10 cellular contexts compared by ENCODE assay signal in genomic region chr16:2971134-2971984, GRCh38. TPM values are rescaled to one million over a fixed set of nuclear protein-coding genes. Genes with fewer than 3 reads are reported as not detected.
DNase-seq lines count a peak whose midpoint lies in the region; ATAC-seq and TF ChIP-seq lines count a peak whose summit lies in the region.
"Had no signal": no experiment of that assay in that cellular context is flagged by ENCODE, and none has a peak within 500 bp of the region (broad histone marks: within the 10 kb centered on the region; RNA-seq: fewer than 3 reads in every experiment).

No MANE protein-coding gene starts in this region.

- H3K27me3 ChIP-seq in Panc1 (ENCODE audit: control insufficient read depth, insufficient read depth, low read length): no peaks in the 10 kb centered on the region

- H3K36me3 ChIP-seq in Panc1 (ENCODE audit: control insufficient read depth, insufficient read depth, low read length): no peaks in the 10 kb centered on the region

- POLR2A ChIA-PET in Panc1 (lab: Charles Lee): no interaction called here

- peak overlapping the region; percentile 69 to 70; a peak in 2 of 4 replicates for H3K4me3 ChIP-seq in Panc1 (ENCODE audit: low read depth in 2 of 2, low read length in 2 of 2)

- in situ Hi-C loops in Panc1 (cut with HindIII; ENCODE audit: low pct_unique_long_range_greater_than_20kb, low sequenced_read_pairs): no loop called here

- intact Hi-C loops in Panc1 (cut with micrococcal nuclease; ENCODE audit: unreplicated experiment): no loop called here

- peaks cover 48% of the 10 kb centered on the region for H3K4me1 ChIP-seq in Panc1 (ENCODE audit: control insufficient read depth, insufficient read depth, low read length)

- no peaks in the 10 kb centered on the region for H3K9me3 ChIP-seq in Panc1 (ENCODE audit: control insufficient read depth, insufficient read depth, low read depth, low read length)

- DNase-seq in activated naive CD4-positive, alpha-beta T cell treated with anti-CD3 and anti-CD28 coated beads, Interleukin-2, amount 10 ng/mL, durations not matched to agents 7 days and 5 days: no peak
- no peak for DNase-seq in activated naive CD4-positive, alpha-beta T cell treated with anti-CD3 and anti-CD28 coated beads, Interleukin-2, amount 50 U/mL, for 16 hours
- DNase-seq in Panc1 (ENCODE audit: low read depth, low spot score) (no peak), endothelial cell (ENCODE audit: low spot score) (no peak), AG20443 (ENCODE audit: low spot score) (no peak), GOT3 (lab: John Stamatoyannopoulos, UW) (no peak), putamen (ENCODE audit: low spot score) (no peak)
- no peak for DNase-seq in stimulated activated naive B cell treated with anti-CD40 and anti-IgM and Interleukin-4, amounts not matched to agents 10 μg/mL and 1 μg/mL and 100 μg/mL, for 72 hours
- DNase-seq: effector memory CD4-positive, alpha-beta T cell; NCI-H187 treated with DMSO at 0.1 percent for 48 hours had no signal

- no peak for TF ChIP-seq CTCF in Panc1 (IDR thresholded peaks at IDR 0.05)
- no peak for TF ChIP-seq CTCF in endothelial cell (IDR thresholded peaks at IDR 0.05; ENCODE audit: unreplicated experiment)

- ATAC-seq in Panc1: no peak
- no peak for ATAC-seq in stimulated activated naive B cell treated with anti-CD40 and anti-IgM and Interleukin-4, amounts not matched to agents 10 μg/mL and 1 μg/mL and 100 μg/mL, for 72 hours (replicated peaks)

- no peaks in the 10 kb centered on the region for H3K9me3 Mint-ChIP-seq in activated naive CD4-positive, alpha-beta T cell treated with anti-CD3 and anti-CD28 coated beads, Interleukin-2, amount 10 ng/mL, durations not matched to agents 7 days and 5 days
- H3K9me3 Mint-ChIP-seq in endothelial cell (ENCODE audit: unreplicated experiment): no peaks in the 10 kb centered on the region
- H3K9me3 Mint-ChIP-seq in stimulated activated naive B cell treated with anti-CD40 and anti-IgM and Interleukin-4, amounts not matched to agents 10 μg/mL and 1 μg/mL and 100 μg/mL, for 72 hours: no peaks in the 10 kb centered on the region

- H3K4me3 Mint-ChIP-seq in activated naive CD4-positive, alpha-beta T cell treated with anti-CD3 and anti-CD28 coated beads, Interleukin-2, amount 10 ng/mL, durations not matched to agents 7 days and 5 days: peak overlapping the region; percentile 74
- H3K4me3 Mint-ChIP-seq in endothelial cell (ENCODE audit: unreplicated experiment): peak overlapping the region; percentile 31
- peak overlapping the region; percentile 73 to 88 for H3K4me3 Mint-ChIP-seq in stimulated activated naive B cell treated with anti-CD40 and anti-IgM and Interleukin-4, amounts not matched to agents 10 μg/mL and 1 μg/mL and 100 μg/mL, for 72 hours

- BruUV-seq in Panc1 (replicated peaks; lab: Mats Ljungman, UMichigan): no TSS peak

- CTCF ChIA-PET in activated naive CD4-positive, alpha-beta T cell treated with anti-CD3 and anti-CD28 coated beads, Interleukin-2, amount 10 ng/mL, durations not matched to agents 7 days and 5 days (lab: Charles Lee): interaction anchor here (1.4 kb wide), 1 partner anchor 9 kb away, joined by 5 read pairs; no protein-coding TSS in a partner anchor
- CTCF ChIA-PET in Panc1 (lab: Charles Lee): no interaction called here

- peaks cover 26% of the 10 kb centered on the region for H3K4me1 Mint-ChIP-seq in activated naive CD4-positive, alpha-beta T cell treated with anti-CD3 and anti-CD28 coated beads, Interleukin-2, amount 10 ng/mL, durations not matched to agents 7 days and 5 days
- peaks cover 6% of the 10 kb centered on the region for H3K4me1 Mint-ChIP-seq in endothelial cell (ENCODE audit: unreplicated experiment)
- H3K4me1 Mint-ChIP-seq in stimulated activated naive B cell treated with anti-CD40 and anti-IgM and Interleukin-4, amounts not matched to agents 10 μg/mL and 1 μg/mL and 100 μg/mL, for 72 hours: peaks cover 16 to 27% of the 10 kb centered on the region in 2 donors

- peak overlapping the region; percentile 62 for H3K27ac Mint-ChIP-seq in activated naive CD4-positive, alpha-beta T cell treated with anti-CD3 and anti-CD28 coated beads, Interleukin-2, amount 10 ng/mL, durations not matched to agents 7 days and 5 days
- H3K27ac Mint-ChIP-seq in endothelial cell (ENCODE audit: unreplicated experiment): no peak overlapping the region
- H3K27ac Mint-ChIP-seq in stimulated activated naive B cell treated with anti-CD40 and anti-IgM and Interleukin-4, amounts not matched to agents 10 μg/mL and 1 μg/mL and 100 μg/mL, for 72 hours: peak overlapping the region; percentile 59

- H3K27ac ChIP-seq in Panc1 (ENCODE audit: low read length): peak overlapping the region; percentile 85

- H3K36me3 Mint-ChIP-seq in activated naive CD4-positive, alpha-beta T cell treated with anti-CD3 and anti-CD28 coated beads, Interleukin-2, amount 10 ng/mL, durations not matched to agents 7 days and 5 days: peaks cover 10% of the 10 kb centered on the region
- H3K36me3 Mint-ChIP-seq in endothelial cell (ENCODE audit: low read depth, unreplicated experiment): peaks cover 8% of the 10 kb centered on the region
- peaks cover 5 to 17% of the 10 kb centered on the region in 2 donors for H3K36me3 Mint-ChIP-seq in stimulated activated naive B cell treated with anti-CD40 and anti-IgM and Interleukin-4, amounts not matched to agents 10 μg/mL and 1 μg/mL and 100 μg/mL, for 72 hours

- peaks cover 27% of the 10 kb centered on the region for H3K27me3 Mint-ChIP-seq in activated naive CD4-positive, alpha-beta T cell treated with anti-CD3 and anti-CD28 coated beads, Interleukin-2, amount 10 ng/mL, durations not matched to agents 7 days and 5 days
- peaks cover 17% of the 10 kb centered on the region for H3K27me3 Mint-ChIP-seq in endothelial cell (ENCODE audit: unreplicated experiment)
- peaks cover 24 to 25% of the 10 kb centered on the region in 2 donors for H3K27me3 Mint-ChIP-seq in stimulated activated naive B cell treated with anti-CD40 and anti-IgM and Interleukin-4, amounts not matched to agents 10 μg/mL and 1 μg/mL and 100 μg/mL, for 72 hours

RNA-seq across cellular contexts. Expression of gene PAQR4, which starts 2.2 kb away (rescaled TPM):
- total RNA-seq in Panc1 (2021; ENCODE audit: unreplicated experiment): 51.8 TPM
- 52.6 TPM for polyA plus RNA-seq in Panc1 (2012; ENCODE audit: insufficient read length)
- total RNA-seq in endothelial cell (ENCODE audit: unreplicated experiment): 11.8 TPM

RNA-seq across cellular contexts. Expression of gene KREMEN2, which starts 7.3 kb away (rescaled TPM):
- 10.8 TPM for total RNA-seq in Panc1 (2021; ENCODE audit: unreplicated experiment)
- polyA plus RNA-seq in Panc1 (2012; ENCODE audit: insufficient read length): 12.1 TPM
- not detected for total RNA-seq in endothelial cell (ENCODE audit: unreplicated experiment)

RNA-seq across cellular contexts. Expression of gene PKMYT1, which starts 8.9 kb away (rescaled TPM):
- total RNA-seq in Panc1 (2021; ENCODE audit: unreplicated experiment): 105 TPM
- polyA plus RNA-seq in Panc1 (2012; ENCODE audit: insufficient read length): 58.1 TPM
- total RNA-seq in endothelial cell (ENCODE audit: unreplicated experiment): 12.2 TPM

RNA-seq across cellular contexts. Expression of gene CLDN9, which starts 41.4 kb away (rescaled TPM):
- total RNA-seq in Panc1 (2021; ENCODE audit: unreplicated experiment) (1.6 TPM), endothelial cell (ENCODE audit: unreplicated experiment) (not detected)
- polyA plus RNA-seq in Panc1 (2012; ENCODE audit: insufficient read length): 1.3 TPM

RNA-seq across cellular contexts. Expression of gene CLDN6, which starts 46.6 kb away (rescaled TPM):
- total RNA-seq in Panc1 (2021; ENCODE audit: unreplicated experiment): 1.2 TPM
- 1.1 TPM for polyA plus RNA-seq in Panc1 (2012; ENCODE audit: insufficient read length)
- total RNA-seq in endothelial cell (ENCODE audit: unreplicated experiment): 33.0 TPM

Comparison
In these comparisons a context has a peak if more than half of its experiments do, and no peak if none do; other contexts are left out.
1. RNA of gene KREMEN2, which starts 7.3 kb away (total RNA-seq): 10.8 TPM in Panc1 (single experiment); not detected in endothelial cell (single experiment); every median in the first group is over 10 times any median in the second.
2. Peak in every context shown above with its lines, with median percentiles within 50 percentile points of each other: H3K4me3 Mint-ChIP-seq.